ENCODE assay signal across 1 cellular context in the genomic region with DNA sequence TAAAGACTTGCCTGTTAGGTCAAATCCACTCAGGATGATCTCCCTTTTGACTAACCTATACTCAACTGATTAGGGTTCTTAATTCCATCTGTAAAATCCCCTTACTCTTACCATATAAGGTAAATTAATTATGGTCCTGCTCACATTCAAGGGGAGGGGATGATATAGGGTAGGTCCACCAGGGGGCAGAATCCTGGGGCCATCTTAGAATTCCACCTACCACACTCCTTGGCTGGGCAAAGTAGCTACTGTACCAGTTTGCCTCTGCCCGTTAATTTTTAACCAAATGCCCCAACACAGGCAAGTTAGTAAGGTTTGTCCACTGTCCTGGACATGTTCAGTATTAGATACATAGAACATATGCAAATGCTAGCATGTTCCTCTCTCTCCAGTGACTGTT.
TF ChIP-seq lines count a peak whose summit lies in the region.

No MANE protein-coding gene starts in this region.

TF ChIP-seq in WTC11, 78 proteins besides CTCF, POLR2A, EP300 and RAD21 (continued from another document):
- TF ChIP-seq, protein P1, sequence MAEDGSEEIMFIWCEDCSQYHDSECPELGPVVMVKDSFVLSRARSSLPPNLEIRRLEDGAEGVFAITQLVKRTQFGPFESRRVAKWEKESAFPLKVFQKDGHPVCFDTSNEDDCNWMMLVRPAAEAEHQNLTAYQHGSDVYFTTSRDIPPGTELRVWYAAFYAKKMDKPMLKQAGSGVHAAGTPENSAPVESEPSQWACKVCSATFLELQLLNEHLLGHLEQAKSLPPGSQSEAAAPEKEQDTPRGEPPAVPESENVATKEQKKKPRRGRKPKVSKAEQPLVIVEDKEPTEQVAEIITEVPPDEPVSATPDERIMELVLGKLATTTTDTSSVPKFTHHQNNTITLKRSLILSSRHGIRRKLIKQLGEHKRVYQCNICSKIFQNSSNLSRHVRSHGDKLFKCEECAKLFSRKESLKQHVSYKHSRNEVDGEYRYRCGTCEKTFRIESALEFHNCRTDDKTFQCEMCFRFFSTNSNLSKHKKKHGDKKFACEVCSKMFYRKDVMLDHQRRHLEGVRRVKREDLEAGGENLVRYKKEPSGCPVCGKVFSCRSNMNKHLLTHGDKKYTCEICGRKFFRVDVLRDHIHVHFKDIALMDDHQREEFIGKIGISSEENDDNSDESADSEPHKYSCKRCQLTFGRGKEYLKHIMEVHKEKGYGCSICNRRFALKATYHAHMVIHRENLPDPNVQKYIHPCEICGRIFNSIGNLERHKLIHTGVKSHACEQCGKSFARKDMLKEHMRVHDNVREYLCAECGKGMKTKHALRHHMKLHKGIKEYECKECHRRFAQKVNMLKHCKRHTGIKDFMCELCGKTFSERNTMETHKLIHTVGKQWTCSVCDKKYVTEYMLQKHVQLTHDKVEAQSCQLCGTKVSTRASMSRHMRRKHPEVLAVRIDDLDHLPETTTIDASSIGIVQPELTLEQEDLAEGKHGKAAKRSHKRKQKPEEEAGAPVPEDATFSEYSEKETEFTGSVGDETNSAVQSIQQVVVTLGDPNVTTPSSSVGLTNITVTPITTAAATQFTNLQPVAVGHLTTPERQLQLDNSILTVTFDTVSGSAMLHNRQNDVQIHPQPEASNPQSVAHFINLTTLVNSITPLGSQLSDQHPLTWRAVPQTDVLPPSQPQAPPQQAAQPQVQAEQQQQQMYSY (CRISPR knock-in tag; IDR thresholded peaks at IDR 0.05), result no peak
- TF ChIP-seq, protein P2, sequence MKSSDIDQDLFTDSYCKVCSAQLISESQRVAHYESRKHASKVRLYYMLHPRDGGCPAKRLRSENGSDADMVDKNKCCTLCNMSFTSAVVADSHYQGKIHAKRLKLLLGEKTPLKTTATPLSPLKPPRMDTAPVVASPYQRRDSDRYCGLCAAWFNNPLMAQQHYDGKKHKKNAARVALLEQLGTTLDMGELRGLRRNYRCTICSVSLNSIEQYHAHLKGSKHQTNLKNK (CRISPR knock-in tag; IDR thresholded peaks at IDR 0.05), result no peak
